Comparison of ENCODE assay signal across 40 cellular contexts in genomic region chr21:44313451-44313850, GRCh38. TPM values are rescaled to one million over a fixed set of nuclear protein-coding genes. Genes with fewer than 3 reads are reported as not detected.
"Had no signal": no experiment of that assay in that cellular context is flagged by ENCODE, and none has a peak within 500 bp of the region (broad histone marks: within the 10 kb centered on the region; RNA-seq: fewer than 3 reads in every experiment).

No MANE protein-coding gene starts in this region.

- H3K27me3 Mint-ChIP-seq: activated B cell treated with CpG ODN at 0.5 μM for 24 hours; activated CD4-positive, alpha-beta memory T cell treated with anti-CD3 and anti-CD28 coated beads for 36 hours; activated CD4-positive, alpha-beta T cell treated with anti-CD3 and anti-CD28 coated beads, Interleukin-2, amount 10 ng/mL, durations not matched to agents 24 days and 14 days; activated CD8-positive, alpha-beta T cell treated with anti-CD3 and anti-CD28 coated beads for 36 hours; activated naive CD4-positive, alpha-beta T cell treated with anti-CD3 and anti-CD28 coated beads, Interleukin-2, amount 10 ng/mL, durations not matched to agents 7 days and 5 days; activated naive CD4-positive, alpha-beta T cell treated with anti-CD3 and anti-CD28 coated beads, Interleukin-2, amount 50 U/mL, for 24 hours; activated naive CD8-positive, alpha-beta T cell treated with anti-CD3 and anti-CD28 coated beads for 36 hours; activated T-helper 17 cell treated with anti-CD3 and anti-CD28 coated beads, Interleukin-2, amount 50 U/mL, for 72 hours had no signal

- H3K9me3 Mint-ChIP-seq: activated B cell treated with CpG ODN at 0.5 μM for 24 hours; activated CD4-positive, alpha-beta memory T cell treated with anti-CD3 and anti-CD28 coated beads for 36 hours; activated CD4-positive, alpha-beta T cell treated with anti-CD3 and anti-CD28 coated beads, Interleukin-2, amount 10 ng/mL, durations not matched to agents 24 days and 14 days; activated CD8-positive, alpha-beta T cell treated with anti-CD3 and anti-CD28 coated beads for 36 hours; activated naive CD4-positive, alpha-beta T cell treated with anti-CD3 and anti-CD28 coated beads, Interleukin-2, amount 10 ng/mL, durations not matched to agents 7 days and 5 days; activated naive CD4-positive, alpha-beta T cell treated with anti-CD3 and anti-CD28 coated beads, Interleukin-2, amount 50 U/mL, for 24 hours; activated naive CD8-positive, alpha-beta T cell treated with anti-CD3 and anti-CD28 coated beads for 36 hours; activated T-cell treated with anti-CD3 and anti-CD28 coated beads, Interleukin-2, amount 50 U/mL, for 4 hours; activated T-cell treated with anti-CD3 and anti-CD28 coated beads, Interleukin-2, amount 50 U/mL, for 72 hours; activated T-helper 1 cell treated with anti-CD3 and anti-CD28 coated beads, Interleukin-12 subunit alpha, Interleukin-12 subunit beta, Interleukin-2, Interleukin-4 antibody, amounts not matched to agents 30 ng/mL and 10 ng/mL and 1 ng/mL, durations not matched to agents 14 hours and 24 hours and 36 hours; activated T-helper 17 cell treated with anti-CD3 and anti-CD28 coated beads, Interleukin-2, amount 50 U/mL, for 72 hours; T-helper 1 cell treated with Interleukin-12 subunit alpha and Interleukin-12 subunit beta and Interleukin-4 antibody, amounts not matched to agents 30 μg/mL and 1 μg/mL, for 36 hours; T-helper 2 cell treated with Interferon-gamma antibody and Interleukin-4, amounts not matched to agents 5 μg/mL and 100 μg/mL, for 36 hours had no signal

- H3K9me3 ChIP-seq: adrenal gland, body of pancreas, breast epithelium had no signal

- H3K27ac Mint-ChIP-seq: activated B cell treated with CpG ODN at 0.5 μM for 24 hours; activated CD4-positive, alpha-beta memory T cell treated with anti-CD3 and anti-CD28 coated beads for 36 hours; activated CD4-positive, alpha-beta T cell treated with anti-CD3 and anti-CD28 coated beads, Interleukin-2, amount 10 ng/mL, durations not matched to agents 24 days and 14 days; activated CD8-positive, alpha-beta T cell treated with anti-CD3 and anti-CD28 coated beads for 36 hours; activated naive CD4-positive, alpha-beta T cell treated with anti-CD3 and anti-CD28 coated beads, Interleukin-2, amount 10 ng/mL, durations not matched to agents 7 days and 5 days; activated naive CD4-positive, alpha-beta T cell treated with anti-CD3 and anti-CD28 coated beads, Interleukin-2, amount 50 U/mL, for 24 hours; activated naive CD8-positive, alpha-beta T cell treated with anti-CD3 and anti-CD28 coated beads for 36 hours; activated T-cell treated with anti-CD3 and anti-CD28 coated beads, Interleukin-2, amount 50 U/mL, for 72 hours; activated T-helper 1 cell treated with anti-CD3 and anti-CD28 coated beads, Interleukin-12 subunit alpha, Interleukin-12 subunit beta, Interleukin-2, Interleukin-4 antibody, amounts not matched to agents 30 ng/mL and 10 ng/mL and 1 ng/mL, durations not matched to agents 14 hours and 24 hours and 36 hours; activated T-helper 17 cell treated with anti-CD3 and anti-CD28 coated beads, Interleukin-2, amount 50 U/mL, for 72 hours; T-helper 1 cell treated with Interleukin-12 subunit alpha and Interleukin-12 subunit beta and Interleukin-4 antibody, amounts not matched to agents 30 μg/mL and 1 μg/mL, for 36 hours; T-helper 2 cell treated with Interferon-gamma antibody and Interleukin-4, amounts not matched to agents 5 μg/mL and 100 μg/mL, for 36 hours had no signal

- ATAC-seq: activated CD8-positive, alpha-beta T cell treated with anti-CD3 and anti-CD28 coated beads for 36 hours; activated T-cell treated with anti-CD3 and anti-CD28 coated beads, Interleukin-2, amount 50 U/mL, for 4 hours; activated T-cell treated with anti-CD3 and anti-CD28 coated beads, Interleukin-2, amount 50 U/mL, for 72 hours; activated T-helper 17 cell treated with anti-CD3 and anti-CD28 coated beads, Interleukin-2, amount 50 U/mL, for 72 hours; body of pancreas had no signal

- H3K27me3 ChIP-seq: adrenal gland, body of pancreas, brain microvascular endothelial cell, breast epithelium had no signal

- H3K36me3 ChIP-seq: breast epithelium had no signal

- H3K4me3 Mint-ChIP-seq: activated B cell treated with CpG ODN at 0.5 μM for 24 hours; activated CD4-positive, alpha-beta memory T cell treated with anti-CD3 and anti-CD28 coated beads for 36 hours; activated CD4-positive, alpha-beta T cell treated with anti-CD3 and anti-CD28 coated beads, Interleukin-2, amount 10 ng/mL, durations not matched to agents 24 days and 14 days; activated CD8-positive, alpha-beta T cell treated with anti-CD3 and anti-CD28 coated beads for 36 hours; activated naive CD4-positive, alpha-beta T cell treated with anti-CD3 and anti-CD28 coated beads, Interleukin-2, amount 10 ng/mL, durations not matched to agents 7 days and 5 days; activated naive CD4-positive, alpha-beta T cell treated with anti-CD3 and anti-CD28 coated beads, Interleukin-2, amount 50 U/mL, for 24 hours; activated naive CD8-positive, alpha-beta T cell treated with anti-CD3 and anti-CD28 coated beads for 36 hours; activated T-cell treated with anti-CD3 and anti-CD28 coated beads, Interleukin-2, amount 50 U/mL, for 4 hours; activated T-cell treated with anti-CD3 and anti-CD28 coated beads, Interleukin-2, amount 50 U/mL, for 72 hours; activated T-helper 1 cell treated with anti-CD3 and anti-CD28 coated beads, Interleukin-12 subunit alpha, Interleukin-12 subunit beta, Interleukin-2, Interleukin-4 antibody, amounts not matched to agents 30 ng/mL and 10 ng/mL and 1 ng/mL, durations not matched to agents 14 hours and 24 hours and 36 hours; activated T-helper 17 cell treated with anti-CD3 and anti-CD28 coated beads, Interleukin-2, amount 50 U/mL, for 72 hours; T-helper 1 cell treated with Interleukin-12 subunit alpha and Interleukin-12 subunit beta and Interleukin-4 antibody, amounts not matched to agents 30 μg/mL and 1 μg/mL, for 36 hours; T-helper 2 cell treated with Interferon-gamma antibody and Interleukin-4, amounts not matched to agents 5 μg/mL and 100 μg/mL, for 36 hours had no signal

- DNase-seq: activated B cell treated with CpG ODN at 0.5 μM for 24 hours; activated CD4-positive, alpha-beta memory T cell treated with anti-CD3 and anti-CD28 coated beads for 36 hours; activated CD4-positive, alpha-beta T cell treated with anti-CD3 and anti-CD28 coated beads for 4 hours; activated CD4-positive, alpha-beta T cell treated with anti-CD3 and anti-CD28 coated beads, Interleukin-2, amount 10 ng/mL, durations not matched to agents 24 days and 14 days; activated CD4-positive, alpha-beta T cell treated with anti-CD3 and anti-CD28 coated beads, Interleukin-2, amount 50 U/mL, for 1 hour; activated CD4-positive, alpha-beta T cell treated with anti-CD3 and anti-CD28 coated beads, Interleukin-2, amount 50 U/mL, for 4 hours; activated CD4-positive, CD25-positive, alpha-beta regulatory T cell treated with anti-CD3 and anti-CD28 coated beads, Interleukin-2, amount 50 U/mL, for 72 hours; activated CD8-positive, alpha-beta memory T cell treated with anti-CD3 and anti-CD28 coated beads, Interleukin-2, amount 50 U/mL, for 4 hours; activated CD8-positive, alpha-beta T cell treated with anti-CD3 and anti-CD28 coated beads for 36 hours; activated effector memory CD4-positive, alpha-beta T cell treated with anti-CD3 and anti-CD28 coated beads, Interleukin-2, amount 50 U/mL, for 16 hours; activated gamma-delta T cell treated with Interleukin-2 at 50 U/mL for 16 hours; activated naive CD4-positive, alpha-beta T cell treated with anti-CD3 and anti-CD28 coated beads, Interleukin-2, amount 10 ng/mL, durations not matched to agents 7 days and 5 days; activated naive CD4-positive, alpha-beta T cell treated with Interleukin-2 at 50 U/mL for 16 hours; activated naive CD8-positive, alpha-beta T cell treated with anti-CD3 and anti-CD28 coated beads for 36 hours; activated T-cell treated with anti-CD3 and anti-CD28 coated beads for 4 hours; activated T-cell treated with anti-CD3 and anti-CD28 coated beads, Interleukin-2, amount 50 U/mL, for 1 hour; activated T-cell treated with anti-CD3 and anti-CD28 coated beads, Interleukin-2, amount 50 U/mL, for 4 hours; activated T-cell treated with anti-CD3 and anti-CD28 coated beads, Interleukin-2, amount 50 U/mL, for 72 hours; adrenal gland; amniotic stem cell; aorta; body of pancreas; brain microvascular endothelial cell; central memory CD4-positive, alpha-beta T cell; cerebellar nuclear complex; T-helper 1 cell; T-helper 2 cell; T-helper 9 cell had no signal

- H3K27ac ChIP-seq: adrenal gland, body of pancreas, brain microvascular endothelial cell, breast epithelium, VCaP had no signal

- H3K4me3 ChIP-seq: adrenal gland, body of pancreas, breast epithelium had no signal

- FAIRE-seq: astrocyte, TTC549 had no signal

- H3K4me1 ChIP-seq: adrenal gland, body of pancreas, breast epithelium had no signal

- H3K4me1 Mint-ChIP-seq: activated B cell treated with CpG ODN at 0.5 μM for 24 hours; activated naive CD4-positive, alpha-beta T cell treated with anti-CD3 and anti-CD28 coated beads, Interleukin-2, amount 10 ng/mL, durations not matched to agents 7 days and 5 days; activated naive CD4-positive, alpha-beta T cell treated with anti-CD3 and anti-CD28 coated beads, Interleukin-2, amount 50 U/mL, for 24 hours; activated naive CD8-positive, alpha-beta T cell treated with anti-CD3 and anti-CD28 coated beads for 36 hours had no signal

RNA-seq across cellular contexts. Expression of gene AIRE, which starts 27.8 kb away (rescaled TPM):
- total RNA-seq: activated B cell treated with CpG ODN at 0.5 μM for 24 hours; activated CD4-positive, alpha-beta memory T cell treated with anti-CD3 and anti-CD28 coated beads for 36 hours; activated CD4-positive, alpha-beta T cell treated with anti-CD3 and anti-CD28 coated beads, Interleukin-2, amount 10 ng/mL, durations not matched to agents 24 days and 14 days; activated CD8-positive, alpha-beta memory T cell treated with anti-CD3 and anti-CD28 coated beads for 36 hours; activated CD8-positive, alpha-beta T cell treated with anti-CD3 and anti-CD28 coated beads for 36 hours; activated naive CD8-positive, alpha-beta T cell treated with anti-CD3 and anti-CD28 coated beads for 36 hours; activated T-cell treated with anti-CD3 and anti-CD28 coated beads, Interleukin-2, amount 50 U/mL, for 4 hours; activated T-cell treated with anti-CD3 and anti-CD28 coated beads, Interleukin-2, amount 50 U/mL, for 72 hours; activated T-helper 1 cell treated with anti-CD3 and anti-CD28 coated beads, Interleukin-12 subunit alpha, Interleukin-12 subunit beta, Interleukin-2, Interleukin-4 antibody, amounts not matched to agents 30 ng/mL and 10 ng/mL and 1 ng/mL, durations not matched to agents 14 hours and 24 hours and 36 hours; activated T-helper 17 cell treated with anti-CD3 and anti-CD28 coated beads, Interleukin-2, amount 50 U/mL, for 72 hours; breast epithelium; chondrocyte had no signal
- polyA plus RNA-seq: aorta had no signal

RNA-seq across cellular contexts. Expression of gene DNMT3L, which starts 51.8 kb away (rescaled TPM):
- total RNA-seq: activated B cell treated with CpG ODN at 0.5 μM for 24 hours; activated CD4-positive, alpha-beta memory T cell treated with anti-CD3 and anti-CD28 coated beads for 36 hours; activated CD4-positive, alpha-beta T cell treated with anti-CD3 and anti-CD28 coated beads, Interleukin-2, amount 10 ng/mL, durations not matched to agents 24 days and 14 days; activated CD8-positive, alpha-beta memory T cell treated with anti-CD3 and anti-CD28 coated beads for 36 hours; activated CD8-positive, alpha-beta T cell treated with anti-CD3 and anti-CD28 coated beads for 36 hours; activated naive CD8-positive, alpha-beta T cell treated with anti-CD3 and anti-CD28 coated beads for 36 hours; activated T-cell treated with anti-CD3 and anti-CD28 coated beads, Interleukin-2, amount 50 U/mL, for 4 hours; activated T-cell treated with anti-CD3 and anti-CD28 coated beads, Interleukin-2, amount 50 U/mL, for 72 hours; activated T-helper 1 cell treated with anti-CD3 and anti-CD28 coated beads, Interleukin-12 subunit alpha, Interleukin-12 subunit beta, Interleukin-2, Interleukin-4 antibody, amounts not matched to agents 30 ng/mL and 10 ng/mL and 1 ng/mL, durations not matched to agents 14 hours and 24 hours and 36 hours; activated T-helper 17 cell treated with anti-CD3 and anti-CD28 coated beads, Interleukin-2, amount 50 U/mL, for 72 hours; adrenal gland; aorta; astrocyte; body of pancreas; breast epithelium; cardiac septum; chondrocyte had no signal
- polyA plus RNA-seq: adrenal gland, aorta had no signal
